Comparison of ENCODE assay signal across 17 cellular contexts in the genomic region with DNA sequence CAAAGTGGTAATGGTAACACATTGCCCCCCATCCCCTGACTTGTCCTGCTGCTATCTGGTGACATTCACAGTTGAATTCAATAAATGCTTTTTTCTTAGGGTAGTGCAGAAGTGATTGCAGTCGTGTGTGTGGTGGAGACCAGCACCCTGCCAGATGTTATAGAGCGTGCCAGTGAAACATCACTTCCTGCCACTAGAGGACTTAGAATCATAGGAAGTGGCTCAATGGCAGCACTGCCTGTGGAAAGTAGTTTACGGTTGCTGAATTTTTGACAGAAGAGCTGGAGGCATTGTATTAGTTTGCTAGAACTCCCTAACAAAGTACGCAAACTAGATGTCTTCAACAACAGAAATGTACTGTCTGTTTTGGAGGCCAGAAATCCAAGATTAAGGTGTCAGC. TPM values are rescaled to one million over a fixed set of nuclear protein-coding genes. Genes with fewer than 3 reads are reported as not detected.
DNase-seq lines count a peak whose midpoint lies in the region; ATAC-seq and TF ChIP-seq lines count a peak whose summit lies in the region.
"Had no signal": no experiment of that assay in that cellular context is flagged by ENCODE, and none has a peak within 500 bp of the region (broad histone marks: within the 10 kb centered on the region; RNA-seq: fewer than 3 reads in every experiment).

No MANE protein-coding gene starts in this region.

- no peaks in the 10 kb centered on the region for H3K9me3 ChIP-seq in A673 (ENCODE audit: low read depth, low read length, poor library complexity, severe bottlenecking)
- H3K9me3 ChIP-seq: transverse colon had no signal

- no peaks in the 10 kb centered on the region for H3K36me3 ChIP-seq in A673 (ENCODE audit: insufficient read depth, low read length, poor library complexity, severe bottlenecking)
- H3K36me3 ChIP-seq: transverse colon had no signal

- H3K36me3 Mint-ChIP-seq in activated T-cell treated with anti-CD3 and anti-CD28 coated beads, Interleukin-2, amount 50 U/mL, for 4 hours (ENCODE audit: insufficient read depth) = no peaks in the 10 kb centered on the region
- H3K36me3 Mint-ChIP-seq: naive B cell had no signal

- in situ Hi-C loops in astrocyte of the cerebellum (cut with HindIII; ENCODE audit: low sequenced_read_pairs) = no loop called here

- no peak overlapping the region for H3K4me3 ChIP-seq in A673 (ENCODE audit: low read depth, low read length, poor library complexity, severe bottlenecking)
- no peak overlapping the region for H3K4me3 ChIP-seq in astrocyte of the cerebellum (ENCODE audit: low read depth, low read length)
- H3K4me3 ChIP-seq: transverse colon had no signal

- no peak overlapping the region for H3K27ac ChIP-seq in A673 (ENCODE audit: low read depth, low read length, poor library complexity, severe bottlenecking)
- H3K27ac ChIP-seq: transverse colon had no signal

- POLR2A ChIA-PET in A673 (lab: Charles Lee; ENCODE audit: low non-redundant PET) = no interaction called here

- no peaks in the 10 kb centered on the region for H3K4me1 Mint-ChIP-seq in activated T-cell treated with anti-CD3 and anti-CD28 coated beads, Interleukin-2, amount 50 U/mL, for 4 hours (ENCODE audit: low read depth)

- DNase-seq in A673 (ENCODE audit: low spot score) (peak; percentile 45), HT-29 (ENCODE audit: low spot score) (peak; percentile 18), astrocyte of the cerebellum (ENCODE audit: low read depth) (no peak), glomerular visceral epithelial cell (ENCODE audit: extremely low spot score) (no peak)
- DNase-seq in activated T-cell treated with anti-CD3 and anti-CD28 coated beads, Interleukin-2, amount 50 U/mL, for 4 hours = no peak
- DNase-seq: dermis blood vessel endothelial cell, DMS79 treated with DMSO at 0.1 percent for 48 hours, foreskin fibroblast, GOT3, naive B cell, NCI-H1694, small intestine, transverse colon had no signal

- peak; percentile 45; the same call in 1 of the 2 replicates for TF ChIP-seq CTCF in A673 (conservative IDR thresholded peaks at IDR 0.05; ENCODE audit: low read depth, low read length)
- peak; percentile 4 for TF ChIP-seq CTCF in astrocyte of the cerebellum (IDR thresholded peaks at IDR 0.05; ENCODE audit: low read depth, low read length, missing control alignments)

- CTCF ChIA-PET in A673 (lab: Charles Lee) = no interaction called here

- peaks cover 7% of the 10 kb centered on the region for H3K27me3 Mint-ChIP-seq in activated T-cell treated with anti-CD3 and anti-CD28 coated beads, Interleukin-2, amount 50 U/mL, for 4 hours (ENCODE audit: low read depth)
- H3K27me3 Mint-ChIP-seq: naive B cell had no signal

- ATAC-seq in GM19395 (IDR thresholded peaks at IDR 0.05; ENCODE audit: unreplicated experiment) (peak; percentile 62), GM21381 (IDR thresholded peaks at IDR 0.05; ENCODE audit: unreplicated experiment) (no peak), HG02840 (IDR thresholded peaks at IDR 0.05; ENCODE audit: low FRiP score, unreplicated experiment) (no peak)
- no peak for ATAC-seq in activated T-cell treated with anti-CD3 and anti-CD28 coated beads, Interleukin-2, amount 50 U/mL, for 4 hours

- no peaks in the 10 kb centered on the region for H3K27me3 ChIP-seq in A673 (replicated peaks; ENCODE audit: insufficient read depth, low read depth, low read length, poor library complexity)
- H3K27me3 ChIP-seq: transverse colon had no signal

- peaks cover 20% of the 10 kb centered on the region for H3K4me1 ChIP-seq in A673 (ENCODE audit: insufficient read depth, low read length, poor library complexity, severe bottlenecking)
- H3K4me1 ChIP-seq: transverse colon had no signal

- BruUV-seq in A673 (replicated peaks; lab: Mats Ljungman, UMichigan) = no TSS peak

- H3K4me3 Mint-ChIP-seq in activated T-cell treated with anti-CD3 and anti-CD28 coated beads, Interleukin-2, amount 50 U/mL, for 4 hours = no peak overlapping the region

- intact Hi-C loops in A673 (cut with micrococcal nuclease; ENCODE audit: unreplicated experiment) = loop anchor here (10.0 kb wide), 1 partner anchor 197 kb away; no protein-coding TSS in a partner anchor

- H3K9me3 Mint-ChIP-seq in activated T-cell treated with anti-CD3 and anti-CD28 coated beads, Interleukin-2, amount 50 U/mL, for 4 hours = no peaks in the 10 kb centered on the region

RNA-seq across cellular contexts. Expression of gene P2RY12, which starts 37.4 kb away (rescaled TPM):
- not detected in 2 replicates for total RNA-seq in A673 (2021)
- not detected in 2 replicates for total RNA-seq in HT-29 (2014; rRNA removed; shearing (Covaris generic))
- not detected for total RNA-seq in activated T-cell treated with anti-CD3 and anti-CD28 coated beads, Interleukin-2, amount 50 U/mL, for 4 hours
- total RNA-seq: dermis blood vessel endothelial cell, kidney epithelial cell had no signal

RNA-seq across cellular contexts. Expression of gene IGSF10, which starts 38.9 kb away (rescaled TPM):
- 10.5 and 13.6 TPM in 2 replicates for total RNA-seq in A673 (2021)
- 0.70 and 2.2 TPM in 2 replicates for total RNA-seq in HT-29 (2014; rRNA removed; shearing (Covaris generic))
- under 1 TPM in 1 of 3 donors, not detected in 2; 0.03 TPM for total RNA-seq in activated T-cell treated with anti-CD3 and anti-CD28 coated beads, Interleukin-2, amount 50 U/mL, for 4 hours

Comparison
In these comparisons a context has a peak if more than half of its experiments do, and no peak if none do; other contexts are left out.
1. DNase-seq: peak in A673 (single experiment) and HT-29 (single experiment); none in astrocyte of the cerebellum (single experiment), activated T-cell treated with anti-CD3 and anti-CD28 coated beads, Interleukin-2, amount 50 U/mL, for 4 hours (single experiment) and glomerular visceral epithelial cell (single experiment).